Comparison of ENCODE assay signal across 1 cellular context in the genomic region with DNA sequence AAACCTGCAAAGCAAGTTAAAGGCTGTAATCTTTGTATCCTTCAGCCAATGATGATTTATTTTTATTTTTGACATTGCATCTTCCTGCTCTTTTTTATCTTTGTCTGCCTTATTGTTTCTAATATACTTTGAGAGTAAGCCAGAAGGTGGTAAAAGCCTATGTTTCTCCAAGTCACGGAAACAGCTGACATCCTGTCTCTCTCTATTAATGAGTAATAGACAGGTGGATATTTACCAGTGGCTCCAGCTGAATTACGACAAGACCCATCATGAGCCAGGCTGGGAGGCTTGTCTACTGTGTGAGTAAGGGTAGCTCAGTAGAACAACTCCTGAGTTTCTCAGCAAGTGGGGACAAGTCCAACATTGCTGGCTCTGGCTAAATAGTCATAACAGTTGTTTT.
TF ChIP-seq lines count a peak whose summit lies in the region.

No MANE protein-coding gene starts in this region.

TF ChIP-seq in SK-N-SH, 30 proteins besides CTCF, POLR2A, EP300 and RAD21 (continued from another document):
- TF ChIP-seq MXI1 (IDR thresholded peaks at IDR 0.05; ENCODE audit: low read depth, low read length): no peak; the same call in 1 of the 2 replicates
- TF ChIP-seq RXRA (IDR thresholded peaks at IDR 0.05; ENCODE audit: borderline replicate concordance, low read depth): no peak; the same call in 1 of the 2 replicates
- TF ChIP-seq, protein P1, sequence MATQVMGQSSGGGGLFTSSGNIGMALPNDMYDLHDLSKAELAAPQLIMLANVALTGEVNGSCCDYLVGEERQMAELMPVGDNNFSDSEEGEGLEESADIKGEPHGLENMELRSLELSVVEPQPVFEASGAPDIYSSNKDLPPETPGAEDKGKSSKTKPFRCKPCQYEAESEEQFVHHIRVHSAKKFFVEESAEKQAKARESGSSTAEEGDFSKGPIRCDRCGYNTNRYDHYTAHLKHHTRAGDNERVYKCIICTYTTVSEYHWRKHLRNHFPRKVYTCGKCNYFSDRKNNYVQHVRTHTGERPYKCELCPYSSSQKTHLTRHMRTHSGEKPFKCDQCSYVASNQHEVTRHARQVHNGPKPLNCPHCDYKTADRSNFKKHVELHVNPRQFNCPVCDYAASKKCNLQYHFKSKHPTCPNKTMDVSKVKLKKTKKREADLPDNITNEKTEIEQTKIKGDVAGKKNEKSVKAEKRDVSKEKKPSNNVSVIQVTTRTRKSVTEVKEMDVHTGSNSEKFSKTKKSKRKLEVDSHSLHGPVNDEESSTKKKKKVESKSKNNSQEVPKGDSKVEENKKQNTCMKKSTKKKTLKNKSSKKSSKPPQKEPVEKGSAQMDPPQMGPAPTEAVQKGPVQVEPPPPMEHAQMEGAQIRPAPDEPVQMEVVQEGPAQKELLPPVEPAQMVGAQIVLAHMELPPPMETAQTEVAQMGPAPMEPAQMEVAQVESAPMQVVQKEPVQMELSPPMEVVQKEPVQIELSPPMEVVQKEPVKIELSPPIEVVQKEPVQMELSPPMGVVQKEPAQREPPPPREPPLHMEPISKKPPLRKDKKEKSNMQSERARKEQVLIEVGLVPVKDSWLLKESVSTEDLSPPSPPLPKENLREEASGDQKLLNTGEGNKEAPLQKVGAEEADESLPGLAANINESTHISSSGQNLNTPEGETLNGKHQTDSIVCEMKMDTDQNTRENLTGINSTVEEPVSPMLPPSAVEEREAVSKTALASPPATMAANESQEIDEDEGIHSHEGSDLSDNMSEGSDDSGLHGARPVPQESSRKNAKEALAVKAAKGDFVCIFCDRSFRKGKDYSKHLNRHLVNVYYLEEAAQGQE (IDR thresholded peaks at IDR 0.05; ENCODE audit: low read depth, low read length): peak; percentile 48; the same call in 1 of the 2 replicates
- TF ChIP-seq MEF2A (IDR thresholded peaks at IDR 0.05; ENCODE audit: borderline replicate concordance, low read depth): no peak; the same call in 1 of the 2 replicates
- TF ChIP-seq NFIC (IDR thresholded peaks at IDR 0.05; ENCODE audit: borderline replicate concordance): peak; percentile 81; the same call in 1 of the 2 replicates
- no peak for TF ChIP-seq YY1 (IDR thresholded peaks at IDR 0.05; ENCODE audit: low read depth)
- peak; percentile 80 for TF ChIP-seq JUND (IDR thresholded peaks at IDR 0.05)
- TF ChIP-seq FOXM1 (IDR thresholded peaks at IDR 0.05; ENCODE audit: low read depth): peak; percentile 94
- peak; percentile 68 for TF ChIP-seq RCOR1 (IDR thresholded peaks at IDR 0.05; ENCODE audit: low read length)
- TF ChIP-seq CHD2 (IDR thresholded peaks at IDR 0.05; ENCODE audit: low read length, partially characterized antibody): peak; percentile 59
- TF ChIP-seq EZH2phosphoT487 (IDR thresholded peaks at IDR 0.05; ENCODE audit: borderline replicate concordance, low read depth): no peak
- TF ChIP-seq, protein P2, sequence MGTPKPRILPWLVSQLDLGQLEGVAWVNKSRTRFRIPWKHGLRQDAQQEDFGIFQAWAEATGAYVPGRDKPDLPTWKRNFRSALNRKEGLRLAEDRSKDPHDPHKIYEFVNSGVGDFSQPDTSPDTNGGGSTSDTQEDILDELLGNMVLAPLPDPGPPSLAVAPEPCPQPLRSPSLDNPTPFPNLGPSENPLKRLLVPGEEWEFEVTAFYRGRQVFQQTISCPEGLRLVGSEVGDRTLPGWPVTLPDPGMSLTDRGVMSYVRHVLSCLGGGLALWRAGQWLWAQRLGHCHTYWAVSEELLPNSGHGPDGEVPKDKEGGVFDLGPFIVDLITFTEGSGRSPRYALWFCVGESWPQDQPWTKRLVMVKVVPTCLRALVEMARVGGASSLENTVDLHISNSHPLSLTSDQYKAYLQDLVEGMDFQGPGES (IDR thresholded peaks at IDR 0.05; ENCODE audit: low read depth, low read length): no peak
- no peak for TF ChIP-seq RFX5 (IDR thresholded peaks at IDR 0.05; ENCODE audit: low read length)
